ENCODE assay signal across 8 cellular contexts in the genomic region with DNA sequence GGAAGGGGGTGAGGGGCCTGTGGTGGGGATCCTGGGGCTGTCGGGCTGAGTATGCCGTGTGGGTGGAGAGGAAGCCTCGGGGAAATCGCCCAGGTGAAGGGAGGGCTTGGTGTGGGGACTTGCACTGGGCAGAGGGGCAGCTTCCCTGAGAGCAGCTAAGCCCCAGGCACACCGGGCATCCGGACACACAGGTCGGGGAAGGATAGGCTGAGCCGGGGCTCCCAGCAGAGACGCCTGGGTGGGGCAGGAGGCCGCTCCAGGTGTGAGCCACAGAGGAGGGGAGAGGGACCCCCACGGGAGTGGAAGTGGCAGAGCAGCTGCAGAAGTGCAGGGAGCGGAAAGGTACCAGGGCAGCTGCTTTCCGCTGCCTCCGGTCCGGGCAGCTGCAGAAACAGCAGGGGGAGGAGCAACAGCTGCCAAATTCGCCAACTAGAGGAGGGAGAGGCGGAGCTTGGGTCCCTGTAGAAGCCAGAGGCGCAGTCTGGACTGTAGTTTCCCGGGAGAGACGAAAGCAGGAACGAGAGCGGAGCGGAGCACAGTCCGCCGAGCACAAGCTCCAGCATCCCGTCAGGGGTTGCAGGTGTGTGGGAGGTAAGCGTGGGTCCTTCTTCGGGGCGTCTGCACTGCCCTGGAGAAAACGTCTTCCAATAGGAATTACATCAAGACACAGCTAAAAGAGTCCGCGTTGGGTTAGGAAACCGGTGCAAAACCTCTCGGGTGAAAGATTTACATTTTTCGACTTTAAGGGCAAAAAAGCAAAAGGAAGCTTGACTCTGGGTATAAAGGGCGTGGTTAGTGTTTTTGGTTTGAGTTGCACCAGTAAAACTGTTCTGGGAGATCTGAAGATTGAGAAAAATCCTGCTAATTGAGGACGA. TPM values are rescaled to one million over a fixed set of nuclear protein-coding genes. Genes with fewer than 3 reads are reported as not detected.
DNase-seq lines count a peak whose midpoint lies in the region; ATAC-seq and TF ChIP-seq lines count a peak whose summit lies in the region.

A gene with protein sequence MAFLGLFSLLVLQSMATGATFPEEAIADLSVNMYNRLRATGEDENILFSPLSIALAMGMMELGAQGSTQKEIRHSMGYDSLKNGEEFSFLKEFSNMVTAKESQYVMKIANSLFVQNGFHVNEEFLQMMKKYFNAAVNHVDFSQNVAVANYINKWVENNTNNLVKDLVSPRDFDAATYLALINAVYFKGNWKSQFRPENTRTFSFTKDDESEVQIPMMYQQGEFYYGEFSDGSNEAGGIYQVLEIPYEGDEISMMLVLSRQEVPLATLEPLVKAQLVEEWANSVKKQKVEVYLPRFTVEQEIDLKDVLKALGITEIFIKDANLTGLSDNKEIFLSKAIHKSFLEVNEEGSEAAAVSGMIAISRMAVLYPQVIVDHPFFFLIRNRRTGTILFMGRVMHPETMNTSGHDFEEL (plus strand): TSS at position 489 of the 875 bp plus-strand sequence. CDS start 53,408 bp downstream, outside the sequence.

- under 1% methylated on average over 37 of the region's 37 CpGs for WGBS in HUES64
- 0 to 1% methylated on average over 21 to 29 of the region's 37 CpGs for WGBS in esophagus squamous epithelium, 2 donors

- H3K27ac ChIP-seq in HUES64 (ENCODE audit: low read depth, low read length) (peak within 1 kb of the TSS; percentile 95), OCI-LY1 (ENCODE audit: low read depth, low read length, poor library complexity, severe bottlenecking) (peak within 1 kb of the TSS; percentile 91), esophagus squamous epithelium (peak within 1 kb of the TSS; percentile 95 to 97 (median 96)), muscle layer of duodenum (ENCODE audit: low read length) (peak within 1 kb of the TSS; percentile 93)

- H3K9me2 ChIP-seq in OCI-LY1 (ENCODE audit: low read depth, low read length), result no peaks in the 10 kb centered on the region

- H3F3A ChIP-seq in OCI-LY1 (ENCODE audit: insufficient read depth, low read length), result peaks cover 6% of the 10 kb centered on the region; the same call in 1 of the 2 replicates

- H3K4me3 ChIP-seq in HUES64 (ENCODE audit: low read length), result peak within 1 kb of the TSS; percentile 85
- H3K4me3 ChIP-seq in OCI-LY1 (ENCODE audit: low read depth, low read length, poor library complexity, severe bottlenecking), result peak within 1 kb of the TSS; percentile 88
- H3K4me3 ChIP-seq in esophagus squamous epithelium, result peak within 1 kb of the TSS; percentile 54 to 92 (median 83)
- peak within 1 kb of the TSS; percentile 94 to 100 for H3K4me3 ChIP-seq in muscle layer of duodenum (ENCODE audit: low read depth in 1 of 2, low read length in 2 of 2)

- H3K79me2 ChIP-seq in OCI-LY1 (ENCODE audit: insufficient read depth, low read length), result peaks cover 80% of the 10 kb centered on the region

- H3K27me3 ChIP-seq in HUES64 (ENCODE audit: insufficient read depth, low read length) (no peaks in the 10 kb centered on the region; the same call in 1 of the 2 replicates), OCI-LY1 (ENCODE audit: insufficient read depth, low read length) (no peaks in the 10 kb centered on the region), esophagus squamous epithelium (no peaks in the 10 kb centered on the region), muscle layer of duodenum (ENCODE audit: low read depth, low read length) (no peaks in the 10 kb centered on the region)

- peak within 1 kb of the TSS; percentile 93 for H3K9ac ChIP-seq in HUES64 (ENCODE audit: low read depth, low read length)
- H3K9ac ChIP-seq in OCI-LY1 (ENCODE audit: low read length), result peak within 1 kb of the TSS; percentile 80

- intact Hi-C loops in esophagus squamous epithelium (cut with DNase I), result no loop called here

- H3K4me1 ChIP-seq in HUES64 (ENCODE audit: insufficient read depth, low read length) (peaks cover 33% of the 10 kb centered on the region; the same call in 1 of the 2 replicates), OCI-LY1 (ENCODE audit: insufficient read depth, low read length, severe bottlenecking) (peaks cover 72% of the 10 kb centered on the region), esophagus squamous epithelium (peaks cover 10 to 52% (median 14%) of the 10 kb centered on the region in 3 donors), muscle layer of duodenum (ENCODE audit: control insufficient read depth in 1 of 2, insufficient read depth in 2 of 2, low read length in 2 of 2) (peaks cover 3 to 21% of the 10 kb centered on the region in 2 donors)

- peak; percentile 87 for DNase-seq in DMS114 treated with DMSO at 0.1 percent for 48 hours (lab: John Stamatoyannopoulos, UW; ENCODE audit: unreplicated experiment)
- peak; percentile 67 for DNase-seq in activated T-cell treated with anti-CD3 and anti-CD28 coated beads for 48 hours (ENCODE audit: low read depth)
- DNase-seq in esophagus squamous epithelium (lab: John Stamatoyannopoulos, UW), result peak; percentile 57
- DNase-seq in stimulated activated CD8-positive, alpha-beta memory T cell treated with anti-CD3 and anti-CD28 coated beads, Interleukin-7, amount 100 ng/mL, for 24 hours (ENCODE audit: low read depth), result peak; percentile 50

- H3K9me3 ChIP-seq in HUES64 (ENCODE audit: insufficient read depth, low read depth, low read length) (no peaks in the 10 kb centered on the region), OCI-LY1 (ENCODE audit: low read length) (no peaks in the 10 kb centered on the region), esophagus squamous epithelium (no peaks in the 10 kb centered on the region), muscle layer of duodenum (ENCODE audit: control insufficient read depth in 1 of 2, low read length in 2 of 2) (no peaks in the 10 kb centered on the region)

- H3K4me2 ChIP-seq in OCI-LY1 (ENCODE audit: low read length), result peak within 1 kb of the TSS; percentile 94

- TF ChIP-seq POLR2A in esophagus squamous epithelium (IDR thresholded peaks at IDR 0.05), result peak in 3 of 4 donors; percentile 59 to 77 (median 69)

- H2AFZ ChIP-seq in OCI-LY1 (ENCODE audit: low read length), result peak within 1 kb of the TSS; percentile 45; the same call in 1 of the 2 replicates

- H4K20me1 ChIP-seq in OCI-LY1 (ENCODE audit: insufficient read depth, low read length), result 0 out of 2 replicates have a peak, but pooled peaks cover 3% of the 10 kb centered on the region

- H3K36me3 ChIP-seq in HUES64 (ENCODE audit: insufficient read depth, low read length) (0 out of 2 replicates have a peak, but pooled peaks cover 2% of the 10 kb centered on the region), OCI-LY1 (ENCODE audit: insufficient read depth, low read length) (peaks cover 17% of the 10 kb centered on the region; the same call in 1 of the 2 replicates), esophagus squamous epithelium (no peaks in the 10 kb centered on the region), muscle layer of duodenum (ENCODE audit: control insufficient read depth in 1 of 2, insufficient read depth in 2 of 2, low read length in 2 of 2) (no peaks in the 10 kb centered on the region)

- no peak for TF ChIP-seq CTCF in OCI-LY1 (IDR thresholded peaks at IDR 0.05; ENCODE audit: low read length)
- TF ChIP-seq CTCF in esophagus squamous epithelium (IDR thresholded peaks at IDR 0.05), result peak in 2 of 6 experiments; percentile 16 to 17

- ATAC-seq in GM21526 (IDR thresholded peaks at IDR 0.05; ENCODE audit: low FRiP score, unreplicated experiment), result peak; percentile 63

RNA-seq across cellular contexts. Expression of the gene that starts here (rescaled TPM):
- polyA plus RNA-seq in HUES64 (2013, experiment 1 of 2), result 6.4 TPM
- polyA plus RNA-seq in HUES64 (2013, experiment 2 of 2), result 6.8 TPM
- 1 to 10 TPM; 1.1 to 4.4 (median 3.5) TPM for total RNA-seq in esophagus squamous epithelium

Comparison
In these comparisons a context has a peak if more than half of its experiments do, and no peak if none do; other contexts are left out.
1. Peak in every context shown above with its lines: DNase-seq, ATAC-seq, H3K4me3 ChIP-seq and H3K27ac ChIP-seq.